13 cellular contexts compared by ENCODE assay signal in genomic region chr16:81137012-81137335, GRCh38. TPM values are rescaled to one million over a fixed set of nuclear protein-coding genes. Genes with fewer than 3 reads are reported as not detected.
DNase-seq lines count a peak whose midpoint lies in the region; TF ChIP-seq lines count a peak whose summit lies in the region.
"Had no signal": no experiment of that assay in that cellular context is flagged by ENCODE, and none has a peak within 500 bp of the region (broad histone marks: within the 10 kb centered on the region; RNA-seq: fewer than 3 reads in every experiment).

No MANE protein-coding gene starts in this region.

- H2AK5ac ChIP-seq in mesenchymal stem cell (ENCODE audit: low read length, severe bottlenecking), result no peak overlapping the region

- WGBS in ectodermal cell, 2 experiments, result 59 to 60% methylated on average over 6 of the region's 6 CpGs
- 51% methylated on average over 6 of the region's 6 CpGs for WGBS in mesenchymal stem cell

- H3K27ac ChIP-seq in ectodermal cell (ENCODE audit: insufficient read depth, low read depth, low read length, poor library complexity, severe bottlenecking) (peak overlapping the region; percentile 16), mesenchymal stem cell (ENCODE audit: low read length, poor library complexity, severe bottlenecking) (no peak overlapping the region), vagina (peak overlapping the region; percentile 52)
- H3K27ac ChIP-seq: sigmoid colon, thoracic aorta had no signal

- no peak overlapping the region for H4K8ac ChIP-seq in mesenchymal stem cell (ENCODE audit: low read length)

- H3K18ac ChIP-seq in mesenchymal stem cell (ENCODE audit: low read depth in 1 of 2, low read length in 2 of 2), result no peak overlapping the region

- peak; percentile 18 for DNase-seq in SIG-M5 treated with dmso at 0.1 percent for 504 hours (lab: John Stamatoyannopoulos, UW; ENCODE audit: unreplicated experiment)
- no peak for DNase-seq in SIG-M5 (lab: John Stamatoyannopoulos, UW)
- peak; percentile 46 for DNase-seq in mesenchymal stem cell
- DNase-seq in vagina (ENCODE audit: extremely low spot score in 2 of 2), result no peak
- no peak for DNase-seq in COLO829 (ENCODE audit: low spot score)
- no peak for DNase-seq in cerebellar cortex (ENCODE audit: low spot score)
- no peak for DNase-seq in cortex of kidney (lab: John Stamatoyannopoulos, UW)
- DNase-seq: MV-4-11, naive B cell, NCI-H524, sigmoid colon had no signal

- H3K4ac ChIP-seq in mesenchymal stem cell (ENCODE audit: low read depth in 1 of 2, low read length in 2 of 2), result no peak overlapping the region

- H2BK12ac ChIP-seq in mesenchymal stem cell (ENCODE audit: low read length in 2 of 2), result no peak overlapping the region

- intact Hi-C loops in vagina (cut with DNase I), result no loop called here

- no peaks in the 10 kb centered on the region for H3K9me3 ChIP-seq in ectodermal cell (ENCODE audit: control insufficient read depth, low read length)
- H3K9me3 ChIP-seq in mesenchymal stem cell (ENCODE audit: control insufficient read depth, low read length), result no peaks in the 10 kb centered on the region
- H3K9me3 ChIP-seq in vagina, result no peaks in the 10 kb centered on the region
- H3K9me3 ChIP-seq: sigmoid colon, thoracic aorta had no signal

- H3K36me3 ChIP-seq in ectodermal cell (ENCODE audit: control insufficient read depth, insufficient read depth, low read length), result no peaks in the 10 kb centered on the region
- no peaks in the 10 kb centered on the region for H3K36me3 ChIP-seq in mesenchymal stem cell (ENCODE audit: control insufficient read depth in 1 of 2, insufficient read depth in 2 of 2, low read depth in 1 of 2, low read length in 2 of 2)
- H3K36me3 ChIP-seq in vagina, result no peaks in the 10 kb centered on the region
- H3K36me3 ChIP-seq: sigmoid colon, thoracic aorta had no signal

- H3K4me2 ChIP-seq in mesenchymal stem cell (ENCODE audit: low read length, poor library complexity, severe bottlenecking), result no peak overlapping the region

- H3K14ac ChIP-seq in mesenchymal stem cell (ENCODE audit: low read length in 2 of 2), result no peak overlapping the region

- no peak overlapping the region for H3K23ac ChIP-seq in mesenchymal stem cell (ENCODE audit: low read length in 2 of 2)

- H2BK15ac ChIP-seq in mesenchymal stem cell (ENCODE audit: low read depth, poor library complexity, severe bottlenecking), result no peak overlapping the region

- H3K4me1 ChIP-seq in ectodermal cell (ENCODE audit: control insufficient read depth, insufficient read depth, low read length), result peaks cover 13% of the 10 kb centered on the region
- H3K4me1 ChIP-seq in mesenchymal stem cell (ENCODE audit: control insufficient read depth, insufficient read depth, low read depth, low read length), result no peaks in the 10 kb centered on the region
- peaks cover 8% of the 10 kb centered on the region for H3K4me1 ChIP-seq in vagina

- no peak for TF ChIP-seq POLR2A in vagina (IDR thresholded peaks at IDR 0.05)

- H2BK5ac ChIP-seq in mesenchymal stem cell (ENCODE audit: low read depth, low read length, poor library complexity, severe bottlenecking), result no peak overlapping the region

- no peak overlapping the region for H4K91ac ChIP-seq in mesenchymal stem cell (ENCODE audit: low read length)

- no peaks in the 10 kb centered on the region for H3K79me1 ChIP-seq in mesenchymal stem cell (replicated peaks; ENCODE audit: low read length, poor library complexity, severe bottlenecking)

- TF ChIP-seq CTCF in vagina (IDR thresholded peaks at IDR 0.05), result no peak

- no peak overlapping the region for H2AFZ ChIP-seq in mesenchymal stem cell (ENCODE audit: low read depth, low read length)

- H2BK120ac ChIP-seq in mesenchymal stem cell (ENCODE audit: low read depth, low read length), result no peak overlapping the region

- peak overlapping the region; percentile 74 for H3K9ac ChIP-seq in mesenchymal stem cell (ENCODE audit: low read length)

- H3K4me3 ChIP-seq in ectodermal cell (ENCODE audit: insufficient read depth, low read depth, low read length) (no peak overlapping the region), mesenchymal stem cell (ENCODE audit: insufficient read depth in 1 of 2, low read depth in 1 of 2, low read length in 2 of 2) (peak overlapping the region in 1 of 2 experiments; percentile 54), vagina (no peak overlapping the region)
- H3K4me3 ChIP-seq: sigmoid colon, thoracic aorta had no signal

- H3K27me3 ChIP-seq in ectodermal cell (ENCODE audit: control insufficient read depth, insufficient read depth, low read length, poor library complexity, severe bottlenecking), result no peaks in the 10 kb centered on the region
- no peaks in the 10 kb centered on the region for H3K27me3 ChIP-seq in mesenchymal stem cell (ENCODE audit: control insufficient read depth in 1 of 2, insufficient read depth in 1 of 2, low read length in 2 of 2)
- no peaks in the 10 kb centered on the region for H3K27me3 ChIP-seq in vagina
- H3K27me3 ChIP-seq: sigmoid colon had no signal

RNA-seq across cellular contexts. Expression of gene GCSH, which starts 40.8 kb away (rescaled TPM):
- 118 TPM for polyA plus RNA-seq in ectodermal cell (2013, experiment 1 of 4)
- polyA plus RNA-seq in ectodermal cell (2013, experiment 2 of 4), result 121 TPM
- polyA plus RNA-seq in ectodermal cell (2013, experiment 3 of 4), result 116 TPM
- polyA plus RNA-seq in ectodermal cell (2013, experiment 4 of 4), result 110 TPM
- 31.2 TPM for polyA plus RNA-seq in mesenchymal stem cell (2013, experiment 1 of 2)
- 36.8 TPM for polyA plus RNA-seq in mesenchymal stem cell (2013, experiment 2 of 2)
- total RNA-seq in vagina, result 27.0 TPM

RNA-seq across cellular contexts. Expression of gene C16orf46, which starts 59.9 kb away (rescaled TPM):
- 2.7 TPM for polyA plus RNA-seq in ectodermal cell (2013, experiment 1 of 4)
- 4.6 TPM for polyA plus RNA-seq in ectodermal cell (2013, experiment 2 of 4)
- 3.5 TPM for polyA plus RNA-seq in ectodermal cell (2013, experiment 3 of 4)
- polyA plus RNA-seq in ectodermal cell (2013, experiment 4 of 4), result 2.4 TPM
- polyA plus RNA-seq in mesenchymal stem cell (2013, experiment 1 of 2), result 0.79 TPM
- polyA plus RNA-seq in mesenchymal stem cell (2013, experiment 2 of 2), result 1.1 TPM
- 1.2 TPM for total RNA-seq in vagina

Comparison
In these comparisons a context has a peak if more than half of its experiments do, and no peak if none do; other contexts are left out.
1. DNase-seq: peak in SIG-M5 treated with dmso at 0.1 percent for 504 hours (single experiment) and mesenchymal stem cell (single experiment); none in SIG-M5 (single experiment), vagina (0 of 2), COLO829 (single experiment), cerebellar cortex (single experiment) and cortex of kidney (single experiment).